Comparison of ENCODE assay signal across 8 cellular contexts in the genomic region with DNA sequence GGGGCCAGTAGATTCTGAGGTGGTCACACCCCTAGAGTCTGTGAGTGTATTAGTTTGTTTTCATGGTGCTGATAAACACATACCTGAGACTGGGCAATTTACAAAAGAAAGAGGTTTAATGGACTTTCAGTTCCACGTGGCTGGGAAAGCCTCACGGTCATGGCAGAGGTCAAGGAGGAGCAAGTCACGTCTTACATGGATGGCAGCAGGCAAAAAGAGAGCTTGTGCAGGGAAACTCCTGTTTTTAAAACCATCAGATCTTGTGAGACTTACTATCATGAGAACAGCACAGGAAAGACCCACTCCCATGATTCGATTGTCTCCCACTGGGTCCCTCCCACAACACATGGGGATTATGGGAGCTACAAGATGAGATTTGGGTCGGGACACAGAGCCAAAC. TPM values are rescaled to one million over a fixed set of nuclear protein-coding genes. Genes with fewer than 3 reads are reported as not detected.
DNase-seq lines count a peak whose midpoint lies in the region; ATAC-seq and TF ChIP-seq lines count a peak whose summit lies in the region.
"Not testable (repeated sequence)": the region's sequence is repeated elsewhere in the genome, so short reads cannot be mapped to it uniquely, and the experiment has no call there.

No MANE protein-coding gene starts in this region.

- TF ChIP-seq CTCF in C4-2B (conservative IDR thresholded peaks at IDR 0.05); left ventricle myocardium inferior (IDR thresholded peaks at IDR 0.05; ENCODE audit: borderline replicate concordance): not testable (repeated sequence)

- H3K27me3 Mint-ChIP-seq in T-helper 2 cell treated with Interferon-gamma antibody and Interleukin-4, amounts not matched to agents 5 μg/mL and 100 μg/mL, for 36 hours (ENCODE audit: low read depth); activated CD4-positive, alpha-beta memory T cell treated with anti-CD3 and anti-CD28 coated beads, Interleukin-2, amount 10 ng/mL, durations not matched to agents 7 days and 5 days; activated T-helper 1 cell treated with anti-CD3 and anti-CD28 coated beads, Interleukin-12 subunit alpha, Interleukin-12 subunit beta, Interleukin-2, Interleukin-4 antibody, amounts not matched to agents 30 ng/mL and 10 ng/mL and 1 ng/mL, durations not matched to agents 14 hours and 24 hours and 36 hours (ENCODE audit: insufficient read depth); activated naive CD8-positive, alpha-beta T cell treated with anti-CD3 and anti-CD28 coated beads, Interleukin-2, amount 10 ng/mL, durations not matched to agents 7 days and 5 days; natural killer cell treated with Interleukin-12 subunit alpha and Interleukin-12 subunit beta and Interleukin-15 and Interleukin-18, amount 100 ng/mL, for 72 hours; stimulated activated naive CD8-positive, alpha-beta T cell treated with anti-CD3 and anti-CD28 coated beads, Interleukin-15, Interleukin-2, amounts not matched to agents 100 ng/mL and 50 ng/mL, for 24 hours: not testable (repeated sequence)

- H3K9me3 ChIP-seq in left ventricle myocardium inferior (replicated peaks), result not testable (repeated sequence)

- CTCF ChIA-PET in activated CD4-positive, alpha-beta memory T cell treated with anti-CD3 and anti-CD28 coated beads, Interleukin-2, amount 10 ng/mL, durations not matched to agents 7 days and 5 days (lab: Charles Lee), result interaction anchor here (0.5 to 2.1 kb wide), 6 partner anchors 11 to 174 kb away, joined by 3 to 8 read pairs (median 4); partner anchors contain the start of gene MRPL16

- peaks cover 43% of the 10 kb centered on the region for H3K4me1 Mint-ChIP-seq in T-helper 2 cell treated with Interferon-gamma antibody and Interleukin-4, amounts not matched to agents 5 μg/mL and 100 μg/mL, for 36 hours (ENCODE audit: low read depth)
- H3K4me1 Mint-ChIP-seq in activated CD4-positive, alpha-beta memory T cell treated with anti-CD3 and anti-CD28 coated beads, Interleukin-2, amount 10 ng/mL, durations not matched to agents 7 days and 5 days, result peaks cover 78% of the 10 kb centered on the region
- H3K4me1 Mint-ChIP-seq in activated T-helper 1 cell treated with anti-CD3 and anti-CD28 coated beads, Interleukin-12 subunit alpha, Interleukin-12 subunit beta, Interleukin-2, Interleukin-4 antibody, amounts not matched to agents 30 ng/mL and 10 ng/mL and 1 ng/mL, durations not matched to agents 14 hours and 24 hours and 36 hours (ENCODE audit: low read depth), result peaks cover 58% of the 10 kb centered on the region
- H3K4me1 Mint-ChIP-seq in activated naive CD8-positive, alpha-beta T cell treated with anti-CD3 and anti-CD28 coated beads, Interleukin-2, amount 10 ng/mL, durations not matched to agents 7 days and 5 days, result peaks cover 67% of the 10 kb centered on the region
- peaks cover 33 to 58% of the 10 kb centered on the region in 2 donors for H3K4me1 Mint-ChIP-seq in natural killer cell treated with Interleukin-12 subunit alpha and Interleukin-12 subunit beta and Interleukin-15 and Interleukin-18, amount 100 ng/mL, for 72 hours (ENCODE audit: low read depth in 2 of 2)
- H3K4me1 Mint-ChIP-seq in stimulated activated naive CD8-positive, alpha-beta T cell treated with anti-CD3 and anti-CD28 coated beads, Interleukin-15, Interleukin-2, amounts not matched to agents 100 ng/mL and 50 ng/mL, for 24 hours (ENCODE audit: low read depth), result peaks cover 18% of the 10 kb centered on the region

- DNase-seq in T-helper 2 cell treated with Interferon-gamma antibody and Interleukin-4, amounts not matched to agents 5 μg/mL and 100 μg/mL, for 36 hours (ENCODE audit: low spot score); activated CD4-positive, alpha-beta memory T cell treated with anti-CD3 and anti-CD28 coated beads, Interleukin-2, amount 10 ng/mL, durations not matched to agents 7 days and 5 days; activated T-helper 1 cell treated with anti-CD3 and anti-CD28 coated beads, Interleukin-12 subunit alpha, Interleukin-12 subunit beta, Interleukin-2, Interleukin-4 antibody, amounts not matched to agents 30 ng/mL and 10 ng/mL and 1 ng/mL, durations not matched to agents 14 hours and 24 hours and 36 hours (ENCODE audit: low spot score); activated naive CD8-positive, alpha-beta T cell treated with anti-CD3 and anti-CD28 coated beads, Interleukin-2, amount 10 ng/mL, durations not matched to agents 7 days and 5 days; left ventricle myocardium inferior; natural killer cell treated with Interleukin-12 subunit alpha and Interleukin-12 subunit beta and Interleukin-15 and Interleukin-18, amount 100 ng/mL, for 72 hours (ENCODE audit: low spot score): not testable (repeated sequence)

- H3K36me3 ChIP-seq in left ventricle myocardium inferior, result peaks cover 18% of the 10 kb centered on the region

- POLR2A ChIA-PET in activated CD4-positive, alpha-beta memory T cell treated with anti-CD3 and anti-CD28 coated beads, Interleukin-2, amount 10 ng/mL, durations not matched to agents 7 days and 5 days (lab: Charles Lee), result interaction anchor here (0.7 to 7.2 kb wide), 10 partner anchors 9 to 116 kb away, joined by 3 to 69 read pairs (median 12); partner anchors contain the start of genes MRPL16, PATL1 and STX3
- POLR2A ChIA-PET in activated naive CD8-positive, alpha-beta T cell treated with anti-CD3 and anti-CD28 coated beads, Interleukin-2, amount 10 ng/mL, durations not matched to agents 7 days and 5 days (lab: Charles Lee), result interaction anchor here (1.0 to 6.4 kb wide), 8 partner anchors 10 to 168 kb away, joined by 4 to 73 read pairs (median 12); partner anchors contain the start of genes OSBP and STX3

- peak overlapping the region; percentile 47 for H3K27ac Mint-ChIP-seq in T-helper 2 cell treated with Interferon-gamma antibody and Interleukin-4, amounts not matched to agents 5 μg/mL and 100 μg/mL, for 36 hours
- peak overlapping the region; percentile 85 for H3K27ac Mint-ChIP-seq in activated CD4-positive, alpha-beta memory T cell treated with anti-CD3 and anti-CD28 coated beads, Interleukin-2, amount 10 ng/mL, durations not matched to agents 7 days and 5 days
- H3K27ac Mint-ChIP-seq in activated T-helper 1 cell treated with anti-CD3 and anti-CD28 coated beads, Interleukin-12 subunit alpha, Interleukin-12 subunit beta, Interleukin-2, Interleukin-4 antibody, amounts not matched to agents 30 ng/mL and 10 ng/mL and 1 ng/mL, durations not matched to agents 14 hours and 24 hours and 36 hours, result peak overlapping the region; percentile 41
- peak overlapping the region; percentile 81 for H3K27ac Mint-ChIP-seq in activated naive CD8-positive, alpha-beta T cell treated with anti-CD3 and anti-CD28 coated beads, Interleukin-2, amount 10 ng/mL, durations not matched to agents 7 days and 5 days
- peak overlapping the region; percentile 66 to 78 for H3K27ac Mint-ChIP-seq in natural killer cell treated with Interleukin-12 subunit alpha and Interleukin-12 subunit beta and Interleukin-15 and Interleukin-18, amount 100 ng/mL, for 72 hours
- peak overlapping the region; percentile 2 for H3K27ac Mint-ChIP-seq in stimulated activated naive CD8-positive, alpha-beta T cell treated with anti-CD3 and anti-CD28 coated beads, Interleukin-15, Interleukin-2, amounts not matched to agents 100 ng/mL and 50 ng/mL, for 24 hours

- H3K36me3 Mint-ChIP-seq in T-helper 2 cell treated with Interferon-gamma antibody and Interleukin-4, amounts not matched to agents 5 μg/mL and 100 μg/mL, for 36 hours (ENCODE audit: low read depth), result peaks cover 59% of the 10 kb centered on the region
- peaks cover 90% of the 10 kb centered on the region for H3K36me3 Mint-ChIP-seq in activated CD4-positive, alpha-beta memory T cell treated with anti-CD3 and anti-CD28 coated beads, Interleukin-2, amount 10 ng/mL, durations not matched to agents 7 days and 5 days (ENCODE audit: low read depth)
- H3K36me3 Mint-ChIP-seq in activated T-helper 1 cell treated with anti-CD3 and anti-CD28 coated beads, Interleukin-12 subunit alpha, Interleukin-12 subunit beta, Interleukin-2, Interleukin-4 antibody, amounts not matched to agents 30 ng/mL and 10 ng/mL and 1 ng/mL, durations not matched to agents 14 hours and 24 hours and 36 hours (ENCODE audit: low read depth), result peaks cover 34% of the 10 kb centered on the region
- H3K36me3 Mint-ChIP-seq in activated naive CD8-positive, alpha-beta T cell treated with anti-CD3 and anti-CD28 coated beads, Interleukin-2, amount 10 ng/mL, durations not matched to agents 7 days and 5 days, result peaks cover 86% of the 10 kb centered on the region
- H3K36me3 Mint-ChIP-seq in natural killer cell treated with Interleukin-12 subunit alpha and Interleukin-12 subunit beta and Interleukin-15 and Interleukin-18, amount 100 ng/mL, for 72 hours, result peaks cover 31% of the 10 kb centered on the region
- peaks cover 16% of the 10 kb centered on the region for H3K36me3 Mint-ChIP-seq in stimulated activated naive CD8-positive, alpha-beta T cell treated with anti-CD3 and anti-CD28 coated beads, Interleukin-15, Interleukin-2, amounts not matched to agents 100 ng/mL and 50 ng/mL, for 24 hours (ENCODE audit: low read depth)

- intact Hi-C loops in activated T-helper 1 cell treated with anti-CD3 and anti-CD28 coated beads, Interleukin-12 subunit alpha, Interleukin-12 subunit beta, Interleukin-2, Interleukin-4 antibody, amounts not matched to agents 30 ng/mL and 10 ng/mL and 1 ng/mL, durations not matched to agents 14 hours and 24 hours and 36 hours (cut with micrococcal nuclease), result loop anchor here (2.0 kb wide), 1 partner anchor 18 kb away; no protein-coding TSS in a partner anchor
- intact Hi-C loops in left ventricle myocardium inferior (cut with micrococcal nuclease), result not testable (repeated sequence)

- not testable (repeated sequence) for H3K27me3 ChIP-seq in left ventricle myocardium inferior (ENCODE audit: low read depth)

- H3K27ac ChIP-seq in C4-2B, result peak overlapping the region; percentile 90
- H3K27ac ChIP-seq in left ventricle myocardium inferior (replicated peaks), result peak overlapping the region; percentile 2

- H3K4me3 Mint-ChIP-seq in T-helper 2 cell treated with Interferon-gamma antibody and Interleukin-4, amounts not matched to agents 5 μg/mL and 100 μg/mL, for 36 hours, result peak overlapping the region; percentile 13
- H3K4me3 Mint-ChIP-seq in activated CD4-positive, alpha-beta memory T cell treated with anti-CD3 and anti-CD28 coated beads, Interleukin-2, amount 10 ng/mL, durations not matched to agents 7 days and 5 days; activated T-helper 1 cell treated with anti-CD3 and anti-CD28 coated beads, Interleukin-12 subunit alpha, Interleukin-12 subunit beta, Interleukin-2, Interleukin-4 antibody, amounts not matched to agents 30 ng/mL and 10 ng/mL and 1 ng/mL, durations not matched to agents 14 hours and 24 hours and 36 hours; stimulated activated naive CD8-positive, alpha-beta T cell treated with anti-CD3 and anti-CD28 coated beads, Interleukin-15, Interleukin-2, amounts not matched to agents 100 ng/mL and 50 ng/mL, for 24 hours: not testable (repeated sequence)
- H3K4me3 Mint-ChIP-seq in activated naive CD8-positive, alpha-beta T cell treated with anti-CD3 and anti-CD28 coated beads, Interleukin-2, amount 10 ng/mL, durations not matched to agents 7 days and 5 days, result peak overlapping the region; percentile 62
- peak overlapping the region; percentile 46 for H3K4me3 Mint-ChIP-seq in natural killer cell treated with Interleukin-12 subunit alpha and Interleukin-12 subunit beta and Interleukin-15 and Interleukin-18, amount 100 ng/mL, for 72 hours

- not testable (repeated sequence) for H3K4me3 ChIP-seq in left ventricle myocardium inferior

- H3K4me1 ChIP-seq in left ventricle myocardium inferior, result peaks cover 24% of the 10 kb centered on the region

- ATAC-seq in activated naive CD8-positive, alpha-beta T cell treated with anti-CD3 and anti-CD28 coated beads, Interleukin-2, amount 10 ng/mL, durations not matched to agents 7 days and 5 days (ENCODE audit: low read depth), result not testable (repeated sequence)
- ATAC-seq in natural killer cell treated with Interleukin-12 subunit alpha and Interleukin-12 subunit beta and Interleukin-15 and Interleukin-18, amount 100 ng/mL, for 72 hours, result peak in 1 of 2 donors; percentile 51

- H3K9me3 Mint-ChIP-seq in T-helper 2 cell treated with Interferon-gamma antibody and Interleukin-4, amounts not matched to agents 5 μg/mL and 100 μg/mL, for 36 hours, result peaks cover 16% of the 10 kb centered on the region
- peaks cover 16% of the 10 kb centered on the region for H3K9me3 Mint-ChIP-seq in activated CD4-positive, alpha-beta memory T cell treated with anti-CD3 and anti-CD28 coated beads, Interleukin-2, amount 10 ng/mL, durations not matched to agents 7 days and 5 days
- not testable (repeated sequence) for H3K9me3 Mint-ChIP-seq in activated T-helper 1 cell treated with anti-CD3 and anti-CD28 coated beads, Interleukin-12 subunit alpha, Interleukin-12 subunit beta, Interleukin-2, Interleukin-4 antibody, amounts not matched to agents 30 ng/mL and 10 ng/mL and 1 ng/mL, durations not matched to agents 14 hours and 24 hours and 36 hours; activated naive CD8-positive, alpha-beta T cell treated with anti-CD3 and anti-CD28 coated beads, Interleukin-2, amount 10 ng/mL, durations not matched to agents 7 days and 5 days; natural killer cell treated with Interleukin-12 subunit alpha and Interleukin-12 subunit beta and Interleukin-15 and Interleukin-18, amount 100 ng/mL, for 72 hours; stimulated activated naive CD8-positive, alpha-beta T cell treated with anti-CD3 and anti-CD28 coated beads, Interleukin-15, Interleukin-2, amounts not matched to agents 100 ng/mL and 50 ng/mL, for 24 hours

RNA-seq across cellular contexts. Expression of gene MRPL16, which starts 26.1 kb away (rescaled TPM):
- total RNA-seq in activated CD4-positive, alpha-beta memory T cell treated with anti-CD3 and anti-CD28 coated beads, Interleukin-2, amount 10 ng/mL, durations not matched to agents 7 days and 5 days, result 10 to 100 TPM; 77.0 to 77.7 TPM
- 88.3 and 93.9 TPM in 2 replicates for total RNA-seq in activated T-helper 1 cell treated with anti-CD3 and anti-CD28 coated beads, Interleukin-12 subunit alpha, Interleukin-12 subunit beta, Interleukin-2, Interleukin-4 antibody, amounts not matched to agents 30 ng/mL and 10 ng/mL and 1 ng/mL, durations not matched to agents 14 hours and 24 hours and 36 hours
- total RNA-seq in activated naive CD8-positive, alpha-beta T cell treated with anti-CD3 and anti-CD28 coated beads, Interleukin-2, amount 10 ng/mL, durations not matched to agents 7 days and 5 days, result 10 to 100 TPM; 67.2 to 70.0 TPM
- total RNA-seq in left ventricle myocardium inferior, result 93.2 TPM
- total RNA-seq in natural killer cell treated with Interleukin-12 subunit alpha and Interleukin-12 subunit beta and Interleukin-15 and Interleukin-18, amount 100 ng/mL, for 72 hours, result 10 to 100 TPM; 58.7 to 75.5 TPM

RNA-seq across cellular contexts. Expression of gene STX3, which starts 29.3 kb away (rescaled TPM):
- total RNA-seq in activated CD4-positive, alpha-beta memory T cell treated with anti-CD3 and anti-CD28 coated beads, Interleukin-2, amount 10 ng/mL, durations not matched to agents 7 days and 5 days, result 10 to 100 TPM; 89.1 to 92.3 TPM
- 26.2 and 28.4 TPM in 2 replicates for total RNA-seq in activated T-helper 1 cell treated with anti-CD3 and anti-CD28 coated beads, Interleukin-12 subunit alpha, Interleukin-12 subunit beta, Interleukin-2, Interleukin-4 antibody, amounts not matched to agents 30 ng/mL and 10 ng/mL and 1 ng/mL, durations not matched to agents 14 hours and 24 hours and 36 hours
- total RNA-seq in activated naive CD8-positive, alpha-beta T cell treated with anti-CD3 and anti-CD28 coated beads, Interleukin-2, amount 10 ng/mL, durations not matched to agents 7 days and 5 days, result 10 to 100 TPM; 73.7 to 79.2 TPM
- total RNA-seq in left ventricle myocardium inferior, result 8.4 TPM
- 10 to 100 TPM; 26.8 to 28.5 TPM for total RNA-seq in natural killer cell treated with Interleukin-12 subunit alpha and Interleukin-12 subunit beta and Interleukin-15 and Interleukin-18, amount 100 ng/mL, for 72 hours

Comparison
In these comparisons a context has a peak if more than half of its experiments do, and no peak if none do; other contexts are left out.
1. H3K27ac Mint-ChIP-seq: peak in every context shown above with its lines; median percentile 85 in activated CD4-positive, alpha-beta memory T cell treated with anti-CD3 and anti-CD28 coated beads, Interleukin-2, amount 10 ng/mL, durations not matched to agents 7 days and 5 days; 81 in activated naive CD8-positive, alpha-beta T cell treated with anti-CD3 and anti-CD28 coated beads, Interleukin-2, amount 10 ng/mL, durations not matched to agents 7 days and 5 days; 72 in natural killer cell treated with Interleukin-12 subunit alpha and Interleukin-12 subunit beta and Interleukin-15 and Interleukin-18, amount 100 ng/mL, for 72 hours; 47 in T-helper 2 cell treated with Interferon-gamma antibody and Interleukin-4, amounts not matched to agents 5 μg/mL and 100 μg/mL, for 36 hours; 41 in activated T-helper 1 cell treated with anti-CD3 and anti-CD28 coated beads, Interleukin-12 subunit alpha, Interleukin-12 subunit beta, Interleukin-2, Interleukin-4 antibody, amounts not matched to agents 30 ng/mL and 10 ng/mL and 1 ng/mL, durations not matched to agents 14 hours and 24 hours and 36 hours; 2 in stimulated activated naive CD8-positive, alpha-beta T cell treated with anti-CD3 and anti-CD28 coated beads, Interleukin-15, Interleukin-2, amounts not matched to agents 100 ng/mL and 50 ng/mL, for 24 hours.